Comparison of ENCODE assay signal across 19 cellular contexts in the genomic region with DNA sequence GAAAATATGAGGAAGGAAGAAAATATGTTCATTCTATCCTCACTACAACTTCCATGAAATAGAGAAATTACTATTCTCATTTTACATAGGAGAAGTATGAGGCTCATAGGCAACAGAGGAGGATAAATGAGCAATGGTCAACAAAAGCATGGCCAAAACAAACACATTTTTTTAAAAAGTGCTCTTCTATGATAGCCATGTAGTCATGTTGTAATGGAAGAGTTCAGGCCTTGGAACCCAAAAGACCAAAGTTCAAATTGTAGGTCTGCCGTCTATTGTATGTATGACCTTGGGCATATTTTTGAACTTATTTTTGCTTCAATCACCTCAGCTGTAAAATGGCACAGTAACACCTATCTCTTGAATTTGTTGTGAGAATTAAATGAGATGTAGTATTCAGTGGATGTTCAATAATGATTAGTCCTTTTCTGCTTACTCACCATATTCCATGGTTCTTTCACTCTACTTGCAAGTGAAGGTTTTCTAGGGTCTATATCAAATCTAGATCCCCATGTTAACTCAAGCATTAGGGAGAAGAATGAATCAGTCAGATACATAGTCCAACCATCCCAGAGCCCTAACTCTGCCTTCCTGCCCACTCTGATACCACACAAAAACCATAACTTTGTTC.
DNase-seq lines count a peak whose midpoint lies in the region; ATAC-seq, FAIRE-seq and TF ChIP-seq lines count a peak whose summit lies in the region.
"Had no signal": no experiment of that assay in that cellular context is flagged by ENCODE, and none has a peak within 500 bp of the region (broad histone marks: within the 10 kb centered on the region; RNA-seq: fewer than 3 reads in every experiment).

No MANE protein-coding gene starts in this region.

- H4K20me1 ChIP-seq in K562 (replicated peaks; ENCODE audit: control insufficient read depth, insufficient read depth, low read length), result no peaks in the 10 kb centered on the region

- POLR2A ChIA-PET in K562 (lab: Yijun Ruan, JAX), result no interaction called here

- intact Hi-C loops in K562 (cut with micrococcal nuclease), result no loop called here

- CTCF ChIA-PET in K562 (lab: Yijun Ruan, JAX; ENCODE audit: low intra/inter-chr PET ratio), result no interaction called here

- DNase-seq in CD1c-positive myeloid dendritic cell (ENCODE audit: extremely low spot score) (peak; percentile 63), K562 (ENCODE audit: extremely low read depth in 1 of 4, low spot score in 3 of 4) (no peak), stromal cell of bone marrow (ENCODE audit: low read depth) (peak; percentile 13), medulla oblongata (ENCODE audit: extremely low spot score) (no peak), KBM-7 (no peak)
- DNase-seq: 8988T; C1 segment of cervical spinal cord; Caco-2; CD4-positive, CD25-positive, alpha-beta regulatory T cell; CD8-positive, alpha-beta T cell; DMS153; DND-41; GOT3; HFFc6 had no signal

- BruUV-seq in K562 (replicated peaks; lab: Mats Ljungman, UMichigan), result no TSS peak

- TF ChIP-seq POLR2A in K562 (conservative IDR thresholded peaks at IDR 0.05), result no peak

- ATAC-seq in K562 (no peak), HG03135 (IDR thresholded peaks at IDR 0.05; ENCODE audit: unreplicated experiment) (no peak)
- ATAC-seq: CD8-positive, alpha-beta T cell had no signal

- no peak overlapping the region for H3K4me2 ChIP-seq in K562 (ENCODE audit: insufficient read depth, low read length)

- H3K27me3 ChIP-seq in K562 (ENCODE audit: control insufficient read depth in 2 of 2, insufficient read depth in 2 of 2, low read length in 2 of 2), result no peaks in the 10 kb centered on the region

- FAIRE-seq in K562 (lab: Jason Lieb, UNC), result no peak
- FAIRE-seq: G401.6, GM12892, H54 had no signal

- H3K9me3 ChIP-seq in K562 (replicated peaks; ENCODE audit: control insufficient read depth, insufficient read depth, low read depth, low read length), result no peaks in the 10 kb centered on the region
- H3K9me3 ChIP-seq: Caco-2, HAP-1 had no signal

- no peaks in the 10 kb centered on the region for H3K79me2 ChIP-seq in K562 (ENCODE audit: control insufficient read depth, insufficient read depth, low read length)

- 5% methylated on average over 1 of the region's 1 CpG for WGBS in K562 (ENCODE audit: insufficient coverage, low coverage, missing lambda C conversion rate)

- no peaks in the 10 kb centered on the region for H3K9me1 ChIP-seq in K562 (ENCODE audit: control insufficient read depth, insufficient read depth, low read length)

- no peak overlapping the region for H3K27ac ChIP-seq in K562 (ENCODE audit: extremely low read depth, low read depth, low read length)

- no peak for TF ChIP-seq CTCF in K562 (IDR thresholded peaks at IDR 0.05 in 2 of 3, conservative IDR thresholded peaks at IDR 0.05 in 1 of 3; ENCODE audit: insufficient read depth in 2 of 3, low read depth in 1 of 3, low read length in 3 of 3)

- in situ Hi-C loops in K562 (cut with MboI), result no loop called here
- in situ Hi-C loops in KBM-7 (cut with MboI; ENCODE audit: low pct_unique_long_range_greater_than_20kb, low sequenced_read_pairs), result no loop called here

- no peak overlapping the region for H2AFZ ChIP-seq in K562 (ENCODE audit: low read depth, low read length)

- H3K9ac ChIP-seq in K562 (ENCODE audit: insufficient read depth in 1 of 2, low read depth in 2 of 2, low read length in 2 of 2), result no peak overlapping the region

- no peak for TF ChIP-seq EP300 in K562 (IDR thresholded peaks at IDR 0.05; ENCODE audit: low read length)

- no peaks in the 10 kb centered on the region for H3K36me3 ChIP-seq in K562 (ENCODE audit: control insufficient read depth, insufficient read depth, low read length)
- H3K36me3 ChIP-seq: HAP-1 had no signal

- no peak for TF ChIP-seq RAD21 in K562 (CRISPR knock-in tag; conservative IDR thresholded peaks at IDR 0.05 in 1 of 2, IDR thresholded peaks at IDR 0.05 in 1 of 2)

- H3K4me3 ChIP-seq in K562, result no peak overlapping the region
- H3K4me3 ChIP-seq: HAP-1 had no signal

- H3K4me1 ChIP-seq in K562 (replicated peaks in 1 of 2; ENCODE audit: control insufficient read depth in 2 of 2, insufficient read depth in 2 of 2, low read length in 2 of 2), result no peaks in the 10 kb centered on the region
- H3K4me1 ChIP-seq: Caco-2, HAP-1 had no signal

TF ChIP-seq in K562, 482 proteins besides CTCF, POLR2A, EP300 and RAD21:
- peak; percentile 32; the same call in 1 of the 2 replicates for TF ChIP-seq MAFG (tag; conservative IDR thresholded peaks at IDR 0.05)
- TF ChIP-seq CREB5 (CRISPR knock-in tag; IDR thresholded peaks at IDR 0.05), result no peak
- 0 out of 2 replicates have a peak, but pooled peaks have one; percentile 31 for TF ChIP-seq ZNF316 (IDR thresholded peaks at IDR 0.05)
- TF ChIP-seq MTF1 (CRISPR knock-in tag; IDR thresholded peaks at IDR 0.05; ENCODE audit: borderline replicate concordance), result no peak
- TF ChIP-seq, protein P1, sequence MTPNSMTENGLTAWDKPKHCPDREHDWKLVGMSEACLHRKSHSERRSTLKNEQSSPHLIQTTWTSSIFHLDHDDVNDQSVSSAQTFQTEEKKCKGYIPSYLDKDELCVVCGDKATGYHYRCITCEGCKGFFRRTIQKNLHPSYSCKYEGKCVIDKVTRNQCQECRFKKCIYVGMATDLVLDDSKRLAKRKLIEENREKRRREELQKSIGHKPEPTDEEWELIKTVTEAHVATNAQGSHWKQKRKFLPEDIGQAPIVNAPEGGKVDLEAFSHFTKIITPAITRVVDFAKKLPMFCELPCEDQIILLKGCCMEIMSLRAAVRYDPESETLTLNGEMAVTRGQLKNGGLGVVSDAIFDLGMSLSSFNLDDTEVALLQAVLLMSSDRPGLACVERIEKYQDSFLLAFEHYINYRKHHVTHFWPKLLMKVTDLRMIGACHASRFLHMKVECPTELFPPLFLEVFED (CRISPR knock-in tag; conservative IDR thresholded peaks at IDR 0.05), result no peak

Comparison
In these comparisons a context has a peak if more than half of its experiments do, and no peak if none do; other contexts are left out.
1. DNase-seq: peak in CD1c-positive myeloid dendritic cell (single experiment) and stromal cell of bone marrow (single experiment); none in K562 (0 of 4), medulla oblongata (single experiment) and KBM-7 (single experiment).